ENCODE assay signal across 8 cellular contexts in genomic region chr4:139655116-139655515, GRCh38. TPM values are rescaled to one million over a fixed set of nuclear protein-coding genes. Genes with fewer than 3 reads are reported as not detected.
DNase-seq lines count a peak whose midpoint lies in the region; ATAC-seq and TF ChIP-seq lines count a peak whose summit lies in the region.

No MANE protein-coding gene starts in this region.

- no peak overlapping the region for H3K4me3 Mint-ChIP-seq in activated CD4-positive, alpha-beta T cell treated with anti-CD3 and anti-CD28 coated beads for 36 hours
- no peak overlapping the region for H3K4me3 Mint-ChIP-seq in stimulated activated memory B cell treated with anti-CD40 and anti-IgM and Interleukin-4, amounts not matched to agents 10 μg/mL and 1 μg/mL and 100 μg/mL, for 72 hours

- peak; percentile 47 for TF ChIP-seq CTCF in fibroblast of the aortic adventitia (IDR thresholded peaks at IDR 0.05; ENCODE audit: insufficient read depth, low read length)
- TF ChIP-seq CTCF in vagina (IDR thresholded peaks at IDR 0.05): peak in 1 of 3 experiments; percentile 19

- TF ChIP-seq POLR2A in vagina (IDR thresholded peaks at IDR 0.05): no peak

- CTCF ChIA-PET in activated CD4-positive, alpha-beta T cell treated with anti-CD3 and anti-CD28 coated beads for 36 hours (lab: Charles Lee): interaction anchor here (0.6 to 4.2 kb wide), 9 partner anchors 11 to 794 kb away, joined by 3 to 32 read pairs (median 3); partner anchors contain the start of gene MGST2

- no peaks in the 10 kb centered on the region for H3K36me3 ChIP-seq in vagina

- no peaks in the 10 kb centered on the region for H3K9me3 Mint-ChIP-seq in activated CD4-positive, alpha-beta T cell treated with anti-CD3 and anti-CD28 coated beads for 36 hours (ENCODE audit: low read depth)
- no peaks in the 10 kb centered on the region for H3K9me3 Mint-ChIP-seq in stimulated activated memory B cell treated with anti-CD40 and anti-IgM and Interleukin-4, amounts not matched to agents 10 μg/mL and 1 μg/mL and 100 μg/mL, for 72 hours

- no peak for ATAC-seq in activated CD4-positive, alpha-beta T cell treated with anti-CD3 and anti-CD28 coated beads for 36 hours
- ATAC-seq in HG03521 (IDR thresholded peaks at IDR 0.05; ENCODE audit: unreplicated experiment) (peak; percentile 37), HG03520 (IDR thresholded peaks at IDR 0.05; ENCODE audit: unreplicated experiment) (no peak)
- ATAC-seq in stimulated activated memory B cell treated with anti-CD40 and anti-IgM and Interleukin-4, amounts not matched to agents 10 μg/mL and 1 μg/mL and 100 μg/mL, for 72 hours: peak; percentile 53

- intact Hi-C loops in activated CD4-positive, alpha-beta T cell treated with anti-CD3 and anti-CD28 coated beads for 36 hours (cut with DNase I, micrococcal nuclease): loop anchor here (1.0 to 10.0 kb wide), 11 partner anchors 47 to 867 kb away; partner anchors contain the start of genes ELF2 (in 2 of the 2), ELMOD2 (in 1 of the 2), MAML3 (in 1 of the 2) and NOCT (in 1 of the 2)
- intact Hi-C loops in vagina (cut with DNase I): no loop called here

- H3K4me1 Mint-ChIP-seq in activated CD4-positive, alpha-beta T cell treated with anti-CD3 and anti-CD28 coated beads for 36 hours: peaks cover 29% of the 10 kb centered on the region
- H3K4me1 Mint-ChIP-seq in stimulated activated memory B cell treated with anti-CD40 and anti-IgM and Interleukin-4, amounts not matched to agents 10 μg/mL and 1 μg/mL and 100 μg/mL, for 72 hours: peaks cover 17% of the 10 kb centered on the region

- H3K4me3 ChIP-seq in fibroblast of the aortic adventitia (ENCODE audit: low read depth, low read length) (no peak overlapping the region), vagina (no peak overlapping the region)

- POLR2A ChIA-PET in activated CD4-positive, alpha-beta T cell treated with anti-CD3 and anti-CD28 coated beads for 36 hours (lab: Charles Lee): no interaction called here

- peaks cover 17% of the 10 kb centered on the region for H3K4me1 ChIP-seq in vagina

- peak; percentile 55 for DNase-seq in activated CD4-positive, alpha-beta T cell treated with anti-CD3 and anti-CD28 coated beads for 36 hours
- DNase-seq in activated CD4-positive, alpha-beta T cell treated with anti-CD3 and anti-CD28 coated beads for 4 hours: no peak
- DNase-seq in SIG-M5 (lab: John Stamatoyannopoulos, UW) (peak; percentile 0), fibroblast of the aortic adventitia (ENCODE audit: low read depth) (peak; percentile 69), vagina (ENCODE audit: extremely low spot score in 2 of 2) (no peak)

- no peaks in the 10 kb centered on the region for H3K9me3 ChIP-seq in vagina

- H3K27ac Mint-ChIP-seq in activated CD4-positive, alpha-beta T cell treated with anti-CD3 and anti-CD28 coated beads for 36 hours: no peak overlapping the region
- H3K27ac Mint-ChIP-seq in stimulated activated memory B cell treated with anti-CD40 and anti-IgM and Interleukin-4, amounts not matched to agents 10 μg/mL and 1 μg/mL and 100 μg/mL, for 72 hours: no peak overlapping the region

- no peak overlapping the region for H3K27ac ChIP-seq in vagina

- H3K36me3 Mint-ChIP-seq in activated CD4-positive, alpha-beta T cell treated with anti-CD3 and anti-CD28 coated beads for 36 hours (ENCODE audit: low read depth): no peaks in the 10 kb centered on the region
- H3K36me3 Mint-ChIP-seq in stimulated activated memory B cell treated with anti-CD40 and anti-IgM and Interleukin-4, amounts not matched to agents 10 μg/mL and 1 μg/mL and 100 μg/mL, for 72 hours: no peaks in the 10 kb centered on the region

- H3K27me3 Mint-ChIP-seq in activated CD4-positive, alpha-beta T cell treated with anti-CD3 and anti-CD28 coated beads for 36 hours: no peaks in the 10 kb centered on the region
- peaks cover 31% of the 10 kb centered on the region for H3K27me3 Mint-ChIP-seq in stimulated activated memory B cell treated with anti-CD40 and anti-IgM and Interleukin-4, amounts not matched to agents 10 μg/mL and 1 μg/mL and 100 μg/mL, for 72 hours

- no peaks in the 10 kb centered on the region for H3K27me3 ChIP-seq in vagina

RNA-seq across cellular contexts. Expression of gene MGST2, which starts 10.5 kb away (rescaled TPM):
- total RNA-seq in activated CD4-positive, alpha-beta T cell treated with anti-CD3 and anti-CD28 coated beads for 36 hours: 10 to 100 TPM; 28.9 to 32.8 TPM
- total RNA-seq in fibroblast of the aortic adventitia (ENCODE audit: low replicate concordance): 3.6 and 8.0 TPM in 2 replicates
- total RNA-seq in vagina: 78.3 TPM

Comparison
In these comparisons a context has a peak if more than half of its experiments do, and no peak if none do; other contexts are left out.
1. DNase-seq: peak in activated CD4-positive, alpha-beta T cell treated with anti-CD3 and anti-CD28 coated beads for 36 hours (single experiment), SIG-M5 (single experiment) and fibroblast of the aortic adventitia (single experiment); none in activated CD4-positive, alpha-beta T cell treated with anti-CD3 and anti-CD28 coated beads for 4 hours (0 of 2) and vagina (0 of 2).
2. ATAC-seq: peak in HG03521 (single experiment) and stimulated activated memory B cell treated with anti-CD40 and anti-IgM and Interleukin-4, amounts not matched to agents 10 μg/mL and 1 μg/mL and 100 μg/mL, for 72 hours (single experiment); none in activated CD4-positive, alpha-beta T cell treated with anti-CD3 and anti-CD28 coated beads for 36 hours (single experiment) and HG03520 (single experiment).